8 cellular contexts compared by ENCODE assay signal in the genomic region with DNA sequence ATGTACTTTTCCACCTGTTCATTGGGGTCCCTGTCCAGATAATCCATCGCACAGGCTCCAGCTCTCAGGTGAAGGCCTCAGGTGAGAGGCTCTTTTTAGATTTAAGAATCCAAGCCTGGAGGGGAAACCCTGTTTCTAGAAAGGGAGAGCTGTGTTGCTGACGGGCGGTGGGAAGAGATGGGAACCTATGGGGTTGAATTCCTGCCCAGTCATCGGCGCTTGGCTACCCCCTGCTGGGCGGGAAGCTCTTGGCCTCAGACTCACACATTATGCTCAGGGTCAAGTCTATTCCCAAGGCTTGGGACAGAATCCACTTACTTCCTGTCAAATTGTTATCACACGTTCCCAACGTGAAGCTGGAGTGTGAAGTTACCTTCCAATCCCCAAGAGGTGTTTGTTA.
DNase-seq lines count a peak whose midpoint lies in the region; ATAC-seq and TF ChIP-seq lines count a peak whose summit lies in the region.

No MANE protein-coding gene starts in this region.

- H3K4me1 ChIP-seq in mesendoderm (ENCODE audit: control insufficient read depth, low read depth, low read length) (peaks cover 9% of the 10 kb centered on the region), ascending aorta (no peaks in the 10 kb centered on the region), tibial nerve (no peaks in the 10 kb centered on the region)

- no peak overlapping the region for H3K9ac ChIP-seq in mesendoderm (ENCODE audit: low read length)

- no peaks in the 10 kb centered on the region for H3K36me3 ChIP-seq in mesendoderm (ENCODE audit: control insufficient read depth, insufficient read depth, low read length)
- H3K36me3 ChIP-seq in ascending aorta, result no peaks in the 10 kb centered on the region
- no peaks in the 10 kb centered on the region for H3K36me3 ChIP-seq in tibial nerve

- TF ChIP-seq POLR2A in NB4 (IDR thresholded peaks at IDR 0.05; ENCODE audit: extremely low read depth, insufficient read length) (no peak), tibial nerve (IDR thresholded peaks at IDR 0.05) (no peak)

- no peak overlapping the region for H4K8ac ChIP-seq in mesendoderm (ENCODE audit: low read depth, low read length)

- WGBS in mesendoderm (ENCODE audit: extremely low coverage, insufficient coverage, low lambda C conversion rate), result no CpG with 5 or more reads among the region's 8 CpGs
- 22 to 25% methylated on average over 8 of the region's 8 CpGs for WGBS in tibial nerve, 2 donors

- H4K5ac ChIP-seq in mesendoderm (ENCODE audit: low read length), result no peak overlapping the region

- H3K27me3 ChIP-seq in mesendoderm (ENCODE audit: insufficient read depth, low read length, poor library complexity) (no peaks in the 10 kb centered on the region), ascending aorta (no peaks in the 10 kb centered on the region), tibial nerve (no peaks in the 10 kb centered on the region)

- H2BK15ac ChIP-seq in mesendoderm (replicated peaks; ENCODE audit: low read depth), result no peak overlapping the region

- DNase-seq in DMS53 (lab: John Stamatoyannopoulos, UW) (peak; percentile 89), NB4 (ENCODE audit: low read depth) (peak; percentile 18), brain pericyte (ENCODE audit: low read depth, low spot score) (peak; percentile 2), mesendoderm (peak; percentile 94), ascending aorta (ENCODE audit: low spot score in 2 of 2) (no peak), tibial nerve (ENCODE audit: low spot score in 2 of 2) (no peak), occipital lobe (lab: John Stamatoyannopoulos, UW) (no peak)

- no peak for ATAC-seq in HG03097 (IDR thresholded peaks at IDR 0.05; ENCODE audit: low FRiP score, unreplicated experiment)

- H3K27ac ChIP-seq in mesendoderm (ENCODE audit: low read depth, low read length), result no peak overlapping the region
- no peak overlapping the region for H3K27ac ChIP-seq in ascending aorta
- no peak overlapping the region for H3K27ac ChIP-seq in tibial nerve

- no peak overlapping the region for H3K4me2 ChIP-seq in mesendoderm (ENCODE audit: low read length)

- peak overlapping the region; percentile 22 for H2BK120ac ChIP-seq in mesendoderm (ENCODE audit: low read depth, low read length)

- H3K4me3 ChIP-seq in NB4 (ENCODE audit: low read depth, low read length) (no peak overlapping the region), mesendoderm (ENCODE audit: low read length) (no peak overlapping the region), ascending aorta (no peak overlapping the region), tibial nerve (no peak overlapping the region)

- H2AK5ac ChIP-seq in mesendoderm (ENCODE audit: low read length), result no peak overlapping the region

- no peaks in the 10 kb centered on the region for H3K79me1 ChIP-seq in mesendoderm (ENCODE audit: low read length)

- H3K56ac ChIP-seq in mesendoderm (ENCODE audit: low read length), result no peak overlapping the region

- TF ChIP-seq CTCF in NB4 (IDR thresholded peaks at IDR 0.05; ENCODE audit: low read depth, low read length) (no peak), ascending aorta (IDR thresholded peaks at IDR 0.05) (no peak), tibial nerve (IDR thresholded peaks at IDR 0.05) (peak in 1 of 5 experiments; percentile 16)

- intact Hi-C loops in ascending aorta (cut with DNase I), result no loop called here

- H3K9me3 ChIP-seq in ascending aorta (no peaks in the 10 kb centered on the region), tibial nerve (no peaks in the 10 kb centered on the region)

- peak overlapping the region; percentile 54 for H2BK5ac ChIP-seq in mesendoderm (ENCODE audit: low read length)

- H3K23ac ChIP-seq in mesendoderm (ENCODE audit: low read length), result no peak overlapping the region

- H3K4ac ChIP-seq in mesendoderm (ENCODE audit: low read depth, low read length), result no peak overlapping the region

- TF ChIP-seq EP300 in tibial nerve (IDR thresholded peaks at IDR 0.05), result no peak

- H3K18ac ChIP-seq in mesendoderm (ENCODE audit: low read length), result no peak overlapping the region

- H3K79me2 ChIP-seq in mesendoderm (ENCODE audit: control insufficient read depth, insufficient read depth, low read length), result no peaks in the 10 kb centered on the region

Comparison
In these comparisons a context has a peak if more than half of its experiments do, and no peak if none do; other contexts are left out.
1. DNase-seq: peak in DMS53 (single experiment), NB4 (single experiment), brain pericyte (single experiment) and mesendoderm (single experiment); none in ascending aorta (0 of 2), tibial nerve (0 of 2) and occipital lobe (single experiment).